Comparison of ENCODE assay signal across 12 cellular contexts in the genomic region with DNA sequence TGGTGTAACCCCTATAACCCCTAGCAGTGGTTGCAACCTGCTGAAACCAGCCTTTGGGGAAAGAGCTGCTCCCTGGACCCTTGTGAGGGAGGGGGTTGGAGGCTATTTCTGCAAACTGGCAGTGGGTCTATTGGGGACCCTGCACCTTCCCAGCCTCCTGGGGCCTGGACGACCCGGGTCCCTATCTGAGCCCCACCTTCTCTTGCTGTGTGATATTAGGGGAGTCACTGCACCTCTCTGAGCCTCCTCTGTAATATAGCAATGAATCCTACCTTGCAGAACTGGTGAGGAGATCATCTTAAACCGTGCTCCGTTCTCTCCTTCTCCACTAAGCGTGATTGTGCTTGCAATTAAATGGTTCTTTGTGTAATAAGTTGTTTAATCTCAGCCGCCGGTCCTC. TPM values are rescaled to one million over a fixed set of nuclear protein-coding genes. Genes with fewer than 3 reads are reported as not detected.
"Had no signal": no experiment of that assay in that cellular context is flagged by ENCODE, and none has a peak within 500 bp of the region (broad histone marks: within the 10 kb centered on the region; RNA-seq: fewer than 3 reads in every experiment).

No MANE protein-coding gene starts in this region.

- H3K4me1 ChIP-seq: breast epithelium, SJCRH30 had no signal

- H3K9me3 Mint-ChIP-seq: activated CD4-positive, alpha-beta memory T cell treated with anti-CD3 and anti-CD28 coated beads, Interleukin-2, amount 10 ng/mL, durations not matched to agents 7 days and 5 days; activated naive CD4-positive, alpha-beta T cell treated with anti-CD3 and anti-CD28 coated beads for 36 hours; activated naive CD8-positive, alpha-beta T cell treated with anti-CD3 and anti-CD28 coated beads for 36 hours had no signal

- H3K36me3 ChIP-seq: breast epithelium, SJCRH30 had no signal

- H3K9ac ChIP-seq: SK-N-SH had no signal

- H3K27ac Mint-ChIP-seq: activated CD4-positive, alpha-beta memory T cell treated with anti-CD3 and anti-CD28 coated beads, Interleukin-2, amount 10 ng/mL, durations not matched to agents 7 days and 5 days; activated CD4-positive, alpha-beta T cell treated with anti-CD3 and anti-CD28 coated beads for 36 hours; activated naive CD4-positive, alpha-beta T cell treated with anti-CD3 and anti-CD28 coated beads for 36 hours; activated naive CD8-positive, alpha-beta T cell treated with anti-CD3 and anti-CD28 coated beads for 36 hours had no signal

- H3K9me3 ChIP-seq: breast epithelium, SJCRH30, SK-N-SH had no signal

- DNase-seq: NCI-H187 treated with DMSO at 0.1 percent for 48 hours had no signal

- H3K4me1 Mint-ChIP-seq: activated CD4-positive, alpha-beta memory T cell treated with anti-CD3 and anti-CD28 coated beads, Interleukin-2, amount 10 ng/mL, durations not matched to agents 7 days and 5 days; activated CD4-positive, alpha-beta T cell treated with anti-CD3 and anti-CD28 coated beads for 36 hours had no signal

- H3K36me3 Mint-ChIP-seq: activated naive CD8-positive, alpha-beta T cell treated with anti-CD3 and anti-CD28 coated beads for 36 hours had no signal

- H3K27ac ChIP-seq: breast epithelium, SJCRH30, VCaP had no signal

- H3K4me3 ChIP-seq: breast epithelium, SJCRH30 had no signal

- H3K4me3 Mint-ChIP-seq: activated CD4-positive, alpha-beta memory T cell treated with anti-CD3 and anti-CD28 coated beads, Interleukin-2, amount 10 ng/mL, durations not matched to agents 7 days and 5 days; activated CD4-positive, alpha-beta T cell treated with anti-CD3 and anti-CD28 coated beads for 36 hours; activated naive CD4-positive, alpha-beta T cell treated with anti-CD3 and anti-CD28 coated beads for 36 hours; activated naive CD8-positive, alpha-beta T cell treated with anti-CD3 and anti-CD28 coated beads for 36 hours had no signal

RNA-seq across cellular contexts. Expression of gene MPPED1, which starts 24.0 kb away (rescaled TPM):
- total RNA-seq: activated CD4-positive, alpha-beta memory T cell treated with anti-CD3 and anti-CD28 coated beads, Interleukin-2, amount 10 ng/mL, durations not matched to agents 7 days and 5 days; activated CD4-positive, alpha-beta T cell treated with anti-CD3 and anti-CD28 coated beads for 36 hours; activated CD8-positive, alpha-beta memory T cell treated with anti-CD3 and anti-CD28 coated beads for 36 hours; activated naive CD4-positive, alpha-beta T cell treated with anti-CD3 and anti-CD28 coated beads for 36 hours; activated naive CD8-positive, alpha-beta T cell treated with anti-CD3 and anti-CD28 coated beads for 36 hours; Right ventricle myocardium inferior; SJCRH30; T-helper 2 cell treated with Interferon-gamma antibody and Interleukin-4, amounts not matched to agents 100 ng/mL and 5 ng/mL, for 36 hours had no signal

RNA-seq across cellular contexts. Expression of gene SCUBE1, which starts 44.6 kb away (rescaled TPM):
- total RNA-seq: activated CD4-positive, alpha-beta T cell treated with anti-CD3 and anti-CD28 coated beads for 36 hours; activated naive CD4-positive, alpha-beta T cell treated with anti-CD3 and anti-CD28 coated beads for 36 hours had no signal
